Comparison of ENCODE assay signal across 33 cellular contexts in the genomic region with DNA sequence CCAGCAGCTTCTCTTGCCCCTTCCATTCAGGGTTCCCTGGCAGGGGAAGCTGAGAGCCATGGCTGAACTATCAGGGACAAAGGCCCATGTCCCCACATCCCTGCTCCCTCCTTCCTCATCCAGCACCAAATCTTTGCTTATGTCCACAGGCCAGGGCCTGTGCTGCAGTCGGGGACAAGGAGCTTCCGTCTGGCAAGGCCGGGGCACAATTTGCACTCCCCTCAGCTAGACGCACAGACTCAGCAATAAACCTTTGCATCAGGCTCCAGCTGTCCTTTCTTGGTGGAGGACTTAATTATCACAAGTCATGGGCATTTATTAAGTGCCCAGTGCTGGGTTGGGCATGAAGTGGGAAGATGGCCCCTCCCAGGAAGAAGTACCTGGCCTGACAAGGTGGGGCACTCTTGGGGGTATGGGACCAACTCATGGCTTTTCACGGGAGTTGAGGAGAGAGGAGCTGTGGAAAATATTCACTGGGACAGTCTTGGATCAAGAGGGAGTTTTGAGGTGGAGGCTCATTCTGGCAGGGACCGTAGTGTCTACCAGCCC. TPM values are rescaled to one million over a fixed set of nuclear protein-coding genes. Genes with fewer than 3 reads are reported as not detected.
"Had no signal": no experiment of that assay in that cellular context is flagged by ENCODE, and none has a peak within 500 bp of the region (broad histone marks: within the 10 kb centered on the region; RNA-seq: fewer than 3 reads in every experiment).

No MANE protein-coding gene starts in this region.

- DNase-seq: effector memory CD8-positive, alpha-beta T cell; erythroblast; esophagus squamous epithelium; foreskin melanocyte; glutamatergic neuron; heart right ventricle; hypothalamus; immature natural killer cell; islet precursor cell; kidney glomerular epithelial cell; left colon; mesenchymal stem cell; mucosa of descending colon; naive B cell; sigmoid colon; stimulated activated CD4-positive, alpha-beta T cell treated with anti-CD3 and anti-CD28 coated beads, Interleukin-2, amount 100 ng/mL, for 24 hours; stimulated activated CD4-positive, alpha-beta T cell treated with anti-CD3 and anti-CD28 coated beads, Interleukin-4, amount 100 ng/mL, for 4 hours; stimulated activated naive CD8-positive, alpha-beta T cell treated with anti-CD3 and anti-CD28 coated beads, Interleukin-15, Interleukin-2, amounts not matched to agents 100 U/mL and 50 U/mL, for 24 hours; upper lobe of left lung had no signal

- H3K4me3 ChIP-seq: coronary artery, esophagus squamous epithelium, heart right ventricle, mucosa of descending colon, pancreas, sigmoid colon, thoracic aorta, tibial nerve, upper lobe of left lung had no signal

- H3K36me3 ChIP-seq: esophagus squamous epithelium, heart right ventricle, neutrophil, pancreas, sigmoid colon, thoracic aorta, tibial nerve, upper lobe of left lung had no signal

- H3K27ac Mint-ChIP-seq: mesothelial cell of epicardium; nephron; stimulated activated memory B cell treated with anti-CD40 and anti-IgM and Interleukin-4, amounts not matched to agents 10 μg/mL and 1 μg/mL and 100 μg/mL, for 72 hours had no signal

- H3K9me3 ChIP-seq: esophagus squamous epithelium, heart right ventricle, mucosa of descending colon, neutrophil, pancreas, sigmoid colon, thoracic aorta, tibial nerve, upper lobe of left lung had no signal

- ATAC-seq: effector memory CD8-positive, alpha-beta T cell; heart right ventricle; stimulated activated memory B cell treated with anti-CD40 and anti-IgM and Interleukin-4, amounts not matched to agents 10 μg/mL and 1 μg/mL and 100 μg/mL, for 72 hours; stimulated activated naive CD8-positive, alpha-beta T cell treated with anti-CD3 and anti-CD28 coated beads, Interleukin-15, Interleukin-2, amounts not matched to agents 100 U/mL and 50 U/mL, for 24 hours had no signal

- FAIRE-seq: endometrium, pancreas had no signal

- H3K36me3 Mint-ChIP-seq: immature natural killer cell; mesothelial cell of epicardium; naive B cell; stimulated activated memory B cell treated with anti-CD40 and anti-IgM and Interleukin-4, amounts not matched to agents 10 μg/mL and 1 μg/mL and 100 μg/mL, for 72 hours had no signal

- H3K9me3 Mint-ChIP-seq: effector memory CD8-positive, alpha-beta T cell; immature natural killer cell; mesothelial cell of epicardium; naive B cell; nephron; stimulated activated memory B cell treated with anti-CD40 and anti-IgM and Interleukin-4, amounts not matched to agents 10 μg/mL and 1 μg/mL and 100 μg/mL, for 72 hours had no signal

- H3K4me1 Mint-ChIP-seq: mesothelial cell of epicardium had no signal

- H3K27ac ChIP-seq: coronary artery, esophagus squamous epithelium, heart right ventricle, neutrophil, pancreas, sigmoid colon, thoracic aorta, tibial nerve, upper lobe of left lung had no signal

- H3K4me3 Mint-ChIP-seq: effector memory CD8-positive, alpha-beta T cell; immature natural killer cell; mesothelial cell of epicardium; nephron; stimulated activated memory B cell treated with anti-CD40 and anti-IgM and Interleukin-4, amounts not matched to agents 10 μg/mL and 1 μg/mL and 100 μg/mL, for 72 hours had no signal

RNA-seq across cellular contexts. Expression of a gene that starts 4.9 kb away (rescaled TPM):
- total RNA-seq: dermis microvascular lymphatic vessel endothelial cell, esophagus squamous epithelium, heart right ventricle, left colon, lower leg skin, lung microvascular endothelial cell, mucosa of descending colon, pancreas, posterior vena cava, sigmoid colon, skeletal muscle tissue, tibial nerve had no signal
- polyA plus RNA-seq: heart right ventricle, immature natural killer cell, pancreas had no signal

RNA-seq across cellular contexts. Expression of a gene that starts 8.7 kb away (rescaled TPM):
- total RNA-seq: esophagus squamous epithelium, left colon, lung microvascular endothelial cell had no signal
- polyA plus RNA-seq: immature natural killer cell had no signal

RNA-seq across cellular contexts. Expression of a gene that starts 41.2 kb away (rescaled TPM):
- polyA plus RNA-seq: immature natural killer cell had no signal
